ENCODE assay signal across 1 cellular context in the genomic region with DNA sequence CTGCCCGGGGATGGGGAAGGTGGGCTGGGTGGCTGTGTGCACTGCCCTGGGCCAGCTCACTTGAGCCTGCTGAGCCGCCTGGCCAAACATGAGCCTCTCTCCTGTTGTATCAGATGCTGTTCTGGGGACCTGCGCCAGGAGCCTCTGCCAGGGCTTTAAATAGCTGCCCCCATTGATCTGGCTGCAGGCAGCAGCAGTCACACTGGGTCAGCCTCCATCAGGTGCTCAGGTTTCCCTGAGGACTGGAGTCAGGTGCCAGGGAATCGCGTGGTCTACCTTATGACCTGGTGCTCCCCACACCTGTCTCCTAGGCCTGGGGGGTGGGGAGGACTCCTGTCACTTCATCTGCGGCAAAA.
TF ChIP-seq lines count a peak whose summit lies in the region.

No MANE protein-coding gene starts in this region.

TF ChIP-seq in HepG2, 621 proteins besides CTCF, POLR2A, EP300 and RAD21:
- peak; percentile 66; the same call in 1 of the 2 replicates for TF ChIP-seq ZNF263 (CRISPR knock-in tag; IDR thresholded peaks at IDR 0.05)
- no peak for TF ChIP-seq SRSF4 (IDR thresholded peaks at IDR 0.05; ENCODE audit: low read depth, low read length, poor library complexity, severe bottlenecking)
- no peak for TF ChIP-seq ZFP90 (CRISPR knock-in tag; IDR thresholded peaks at IDR 0.05; ENCODE audit: borderline replicate concordance)
- TF ChIP-seq AGO2 (optimal IDR thresholded peaks at IDR 0.05; ENCODE audit: low read depth, low read length) = peak; percentile 59
- no peak for TF ChIP-seq PHF20 (CRISPR knock-in tag; IDR thresholded peaks at IDR 0.05)
- TF ChIP-seq MED13 (CRISPR knock-in tag; IDR thresholded peaks at IDR 0.05) = no peak
- no peak for TF ChIP-seq TAF1 (CRISPR knock-in tag; IDR thresholded peaks at IDR 0.05)
- TF ChIP-seq KLF15 (CRISPR knock-in tag; IDR thresholded peaks at IDR 0.05; ENCODE audit: borderline replicate concordance) = no peak
- no peak for TF ChIP-seq REL (CRISPR knock-in tag; conservative IDR thresholded peaks at IDR 0.05)
- TF ChIP-seq, protein P1, sequence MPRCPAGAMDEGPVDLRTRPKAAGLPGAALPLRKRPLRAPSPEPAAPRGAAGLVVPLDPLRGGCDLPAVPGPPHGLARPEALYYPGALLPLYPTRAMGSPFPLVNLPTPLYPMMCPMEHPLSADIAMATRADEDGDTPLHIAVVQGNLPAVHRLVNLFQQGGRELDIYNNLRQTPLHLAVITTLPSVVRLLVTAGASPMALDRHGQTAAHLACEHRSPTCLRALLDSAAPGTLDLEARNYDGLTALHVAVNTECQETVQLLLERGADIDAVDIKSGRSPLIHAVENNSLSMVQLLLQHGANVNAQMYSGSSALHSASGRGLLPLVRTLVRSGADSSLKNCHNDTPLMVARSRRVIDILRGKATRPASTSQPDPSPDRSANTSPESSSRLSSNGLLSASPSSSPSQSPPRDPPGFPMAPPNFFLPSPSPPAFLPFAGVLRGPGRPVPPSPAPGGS (CRISPR knock-in tag; IDR thresholded peaks at IDR 0.05) = no peak
- TF ChIP-seq, protein P2, sequence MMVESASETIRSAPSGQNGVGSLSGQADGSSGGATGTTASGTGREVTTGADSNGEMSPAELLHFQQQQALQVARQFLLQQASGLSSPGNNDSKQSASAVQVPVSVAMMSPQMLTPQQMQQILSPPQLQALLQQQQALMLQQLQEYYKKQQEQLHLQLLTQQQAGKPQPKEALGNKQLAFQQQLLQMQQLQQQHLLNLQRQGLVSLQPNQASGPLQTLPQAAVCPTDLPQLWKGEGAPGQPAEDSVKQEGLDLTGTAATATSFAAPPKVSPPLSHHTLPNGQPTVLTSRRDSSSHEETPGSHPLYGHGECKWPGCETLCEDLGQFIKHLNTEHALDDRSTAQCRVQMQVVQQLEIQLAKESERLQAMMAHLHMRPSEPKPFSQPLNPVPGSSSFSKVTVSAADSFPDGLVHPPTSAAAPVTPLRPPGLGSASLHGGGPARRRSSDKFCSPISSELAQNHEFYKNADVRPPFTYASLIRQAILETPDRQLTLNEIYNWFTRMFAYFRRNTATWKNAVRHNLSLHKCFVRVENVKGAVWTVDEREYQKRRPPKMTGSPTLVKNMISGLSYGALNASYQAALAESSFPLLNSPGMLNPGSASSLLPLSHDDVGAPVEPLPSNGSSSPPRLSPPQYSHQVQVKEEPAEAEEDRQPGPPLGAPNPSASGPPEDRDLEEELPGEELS (CRISPR knock-in tag; IDR thresholded peaks at IDR 0.05) = no peak
- TF ChIP-seq ZNF768 (CRISPR knock-in tag; IDR thresholded peaks at IDR 0.05) = 0 out of 2 replicates have a peak, but pooled peaks have one; percentile 26
- TF ChIP-seq ZNF264 (CRISPR knock-in tag; IDR thresholded peaks at IDR 0.05) = no peak
- TF ChIP-seq, protein P3, sequence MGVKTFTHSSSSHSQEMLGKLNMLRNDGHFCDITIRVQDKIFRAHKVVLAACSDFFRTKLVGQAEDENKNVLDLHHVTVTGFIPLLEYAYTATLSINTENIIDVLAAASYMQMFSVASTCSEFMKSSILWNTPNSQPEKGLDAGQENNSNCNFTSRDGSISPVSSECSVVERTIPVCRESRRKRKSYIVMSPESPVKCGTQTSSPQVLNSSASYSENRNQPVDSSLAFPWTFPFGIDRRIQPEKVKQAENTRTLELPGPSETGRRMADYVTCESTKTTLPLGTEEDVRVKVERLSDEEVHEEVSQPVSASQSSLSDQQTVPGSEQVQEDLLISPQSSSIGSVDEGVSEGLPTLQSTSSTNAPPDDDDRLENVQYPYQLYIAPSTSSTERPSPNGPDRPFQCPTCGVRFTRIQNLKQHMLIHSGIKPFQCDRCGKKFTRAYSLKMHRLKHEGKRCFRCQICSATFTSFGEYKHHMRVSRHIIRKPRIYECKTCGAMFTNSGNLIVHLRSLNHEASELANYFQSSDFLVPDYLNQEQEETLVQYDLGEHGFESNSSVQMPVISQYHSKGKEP (CRISPR knock-in tag; IDR thresholded peaks at IDR 0.05) = no peak
- no peak for TF ChIP-seq XBP1 (CRISPR knock-in tag; IDR thresholded peaks at IDR 0.05)
- TF ChIP-seq ZFP1 (CRISPR knock-in tag; IDR thresholded peaks at IDR 0.05) = no peak
- no peak for TF ChIP-seq U2AF2 (IDR thresholded peaks at IDR 0.05; ENCODE audit: low read depth, low read length)
- TF ChIP-seq ZNF367 (CRISPR knock-in tag; IDR thresholded peaks at IDR 0.05; ENCODE audit: borderline replicate concordance) = no peak
TF ChIP-seq in HepG2: peak in this region for 3.
